ENCODE assay signal across 1 cellular context in genomic region chr19:2086695-2087620, GRCh38.
TF ChIP-seq lines count a peak whose summit lies in the region.

No MANE protein-coding gene starts in this region.

TF ChIP-seq in GM12878, 131 proteins besides CTCF, POLR2A, EP300 and RAD21:
- TF ChIP-seq MYB (IDR thresholded peaks at IDR 0.05; ENCODE audit: borderline replicate concordance, low read depth, low read length) (peak; percentile 41; the same call in 1 of the 2 replicates), NR2F1 (conservative IDR thresholded peaks at IDR 0.05) (peak; percentile 81), JUNB (IDR thresholded peaks at IDR 0.05) (peak; percentile 45; the same call in 1 of the 2 replicates), YY1 (IDR thresholded peaks at IDR 0.05; ENCODE audit: low read depth, low read length) (0 out of 2 replicates have a peak, but pooled peaks have one; percentile 19), MTA3 (IDR thresholded peaks at IDR 0.05; ENCODE audit: borderline replicate concordance, low read length) (peak; percentile 21), POLR2AphosphoS5 (IDR thresholded peaks at IDR 0.05; ENCODE audit: low read length) (0 out of 2 replicates have a peak, but pooled peaks have one; percentile 70), BHLHE40 (IDR thresholded peaks at IDR 0.05; ENCODE audit: borderline replicate concordance in 1 of 2, low read depth in 2 of 2, low read length in 1 of 2) (peak; percentile 97), CEBPB (IDR thresholded peaks at IDR 0.05; ENCODE audit: borderline replicate concordance in 1 of 2, low read depth in 2 of 2, low read length in 2 of 2) (peak; percentile 37 to 87; a peak in 3 of 4 replicates), SKIL (IDR thresholded peaks at IDR 0.05; ENCODE audit: low read depth, poor library complexity, severe bottlenecking) (peak; percentile 58), ATF2 (IDR thresholded peaks at IDR 0.05; ENCODE audit: low read length) (peak; percentile 54), RUNX3 (IDR thresholded peaks at IDR 0.05; ENCODE audit: low read length) (peak; percentile 27), CREM (IDR thresholded peaks at IDR 0.05; ENCODE audit: low read depth) (peak; percentile 41; the same call in 1 of the 2 replicates), MTA2 (IDR thresholded peaks at IDR 0.05; ENCODE audit: low read depth) (0 out of 2 replicates have a peak, but pooled peaks have one; percentile 20), IKZF1 (conservative IDR thresholded peaks at IDR 0.05) (peak; percentile 48; the same call in 1 of the 2 replicates), SMAD1 (IDR thresholded peaks at IDR 0.05; ENCODE audit: low read depth, partially characterized antibody) (peak; percentile 10), ZBED1 (IDR thresholded peaks at IDR 0.05; ENCODE audit: borderline replicate concordance) (peak; percentile 15; the same call in 1 of the 2 replicates), SMARCA5 (IDR thresholded peaks at IDR 0.05) (peak; percentile 88), TCF12 (IDR thresholded peaks at IDR 0.05; ENCODE audit: low read depth, low read length) (peak; percentile 62; the same call in 1 of the 2 replicates), CREB1 (IDR thresholded peaks at IDR 0.05; ENCODE audit: low read depth) (peak; percentile 50; the same call in 1 of the 2 replicates), ZNF687 (IDR thresholded peaks at IDR 0.05) (peak; percentile 95), MLLT1 (IDR thresholded peaks at IDR 0.05) (peak; percentile 62), PKNOX1 (IDR thresholded peaks at IDR 0.05) (peak; percentile 82), NFIC (IDR thresholded peaks at IDR 0.05; ENCODE audit: low read depth, low read length) (peak; percentile 57; the same call in 1 of the 2 replicates), ETV6 (conservative IDR thresholded peaks at IDR 0.05 in 1 of 2, IDR thresholded peaks at IDR 0.05 in 1 of 2; ENCODE audit: borderline replicate concordance in 1 of 2, low read depth in 1 of 2) (peak in 1 of 2 experiments; percentile 27; a peak in 2 of 4 replicates), HDGF (IDR thresholded peaks at IDR 0.05) (peak; percentile 92), PAX5 (IDR thresholded peaks at IDR 0.05; ENCODE audit: borderline replicate concordance, low read depth, low read length) (peak; percentile 99), HDAC2 (IDR thresholded peaks at IDR 0.05) (peak; percentile 37; the same call in 1 of the 2 replicates), ZNF384 (IDR thresholded peaks at IDR 0.05; ENCODE audit: borderline replicate concordance, low read depth, low read length) (peak; percentile 6; the same call in 1 of the 2 replicates), FOXM1 (IDR thresholded peaks at IDR 0.05; ENCODE audit: low read depth, low read length) (peak; percentile 53), POLR2AphosphoS2 (IDR thresholded peaks at IDR 0.05; ENCODE audit: low read depth, low read length) (peak; percentile 37; the same call in 1 of the 2 replicates), ATF7 (IDR thresholded peaks at IDR 0.05; ENCODE audit: low read depth) (peak; percentile 49; the same call in 1 of the 2 replicates), EED (IDR thresholded peaks at IDR 0.05; ENCODE audit: low read depth) (peak; percentile 41), RELB (IDR thresholded peaks at IDR 0.05; ENCODE audit: low read depth) (0 out of 2 replicates have a peak, but pooled peaks have one; percentile 55), IKZF2 (IDR thresholded peaks at IDR 0.05) (peak; percentile 53 to 55), POU2F2 (IDR thresholded peaks at IDR 0.05; ENCODE audit: borderline replicate concordance, low read depth, low read length) (peak; percentile 43; the same call in 1 of the 3 replicates), TCF7 (IDR thresholded peaks at IDR 0.05; ENCODE audit: borderline replicate concordance) (0 out of 2 replicates have a peak, but pooled peaks have one; percentile 34), DPF2 (IDR thresholded peaks at IDR 0.05) (peak; percentile 34), MEF2B (IDR thresholded peaks at IDR 0.05; ENCODE audit: partially characterized antibody, poor library complexity, severe bottlenecking) (peak; percentile 89), MAX (IDR thresholded peaks at IDR 0.05; ENCODE audit: low read depth, low read length) (peak; percentile 28; the same call in 1 of the 2 replicates), MXI1 (IDR thresholded peaks at IDR 0.05; ENCODE audit: low read depth, low read length) (0 out of 2 replicates have a peak, but pooled peaks have one; percentile 39), TCF3 (IDR thresholded peaks at IDR 0.05; ENCODE audit: borderline replicate concordance, insufficient read depth, low read depth, low read length) (peak; percentile 76; the same call in 1 of the 2 replicates), MEF2A (IDR thresholded peaks at IDR 0.05; ENCODE audit: insufficient read depth, low read depth, low read length) (0 out of 2 replicates have a peak, but pooled peaks have one; percentile 11), NBN (IDR thresholded peaks at IDR 0.05) (peak; percentile 69)
TF ChIP-seq in GM12878: peak in this region for 43; not testable (repeated sequence) for 88.
